In genomic region chr12:127723236-127723635, GRCh38 we compare ENCODE assay signal across 26 cellular contexts.
DNase-seq lines count a peak whose midpoint lies in the region; ATAC-seq and TF ChIP-seq lines count a peak whose summit lies in the region.
"Had no signal": no experiment of that assay in that cellular context is flagged by ENCODE, and none has a peak within 500 bp of the region (broad histone marks: within the 10 kb centered on the region; RNA-seq: fewer than 3 reads in every experiment).

No MANE protein-coding gene starts in this region.

- H3K9me3 ChIP-seq in hepatocyte (ENCODE audit: low read depth): no peaks in the 10 kb centered on the region
- no peaks in the 10 kb centered on the region for H3K9me3 ChIP-seq in left lung
- H3K9me3 ChIP-seq: body of pancreas, esophagus squamous epithelium, gastroesophageal sphincter, MG63, testis had no signal

- TF ChIP-seq CTCF in hepatocyte (IDR thresholded peaks at IDR 0.05; ENCODE audit: poor library complexity) (no peak), left lung (IDR thresholded peaks at IDR 0.05) (no peak)

- WGBS in hepatocyte (ENCODE audit: low lambda C conversion rate, missing lambda C conversion rate): 52% methylated on average over 4 of the region's 4 CpGs

- H4K20me1 ChIP-seq in hepatocyte (ENCODE audit: insufficient read depth, poor library complexity, severe bottlenecking): no peaks in the 10 kb centered on the region

- H3K27me3 ChIP-seq in hepatocyte: no peaks in the 10 kb centered on the region
- H3K27me3 ChIP-seq in left lung: no peaks in the 10 kb centered on the region
- H3K27me3 ChIP-seq: body of pancreas, esophagus squamous epithelium, gastroesophageal sphincter, MG63, testis had no signal

- H2AFZ ChIP-seq in hepatocyte: no peak overlapping the region

- H3K4me1 ChIP-seq in hepatocyte (ENCODE audit: insufficient read depth): no peaks in the 10 kb centered on the region
- H3K4me1 ChIP-seq in left lung: no peaks in the 10 kb centered on the region
- H3K4me1 ChIP-seq: body of pancreas, gastroesophageal sphincter, testis had no signal

- DNase-seq in DMS153 (lab: John Stamatoyannopoulos, UW) (peak; percentile 22), NCI-H2029 treated with DMSO at 0.1 percent for 48 hours (lab: John Stamatoyannopoulos, UW) (peak; percentile 65), SK-N-DZ (ENCODE audit: low spot score) (peak; percentile 86), hepatocyte (ENCODE audit: low spot score) (peak; percentile 32), left lung (no peak)
- DNase-seq in activated CD4-positive, alpha-beta T cell treated with anti-CD3 and anti-CD28 coated beads, Interleukin-2, amount 50 U/mL, for 48 hours: no peak
- DNase-seq: activated CD4-positive, alpha-beta T cell treated with anti-CD3 and anti-CD28 coated beads, Interleukin-2, amount 50 U/mL, for 1 hour; activated CD8-positive, alpha-beta memory T cell treated with anti-CD3 and anti-CD28 coated beads, Interleukin-2, amount 50 U/mL, for 4 hours; activated effector memory CD4-positive, alpha-beta T cell treated with anti-CD3 and anti-CD28 coated beads, Interleukin-2, amount 50 U/mL, for 16 hours; activated naive CD8-positive, alpha-beta T cell treated with anti-CD3 and anti-CD28 coated beads, Interleukin-2, amount 50 U/mL, for 24 hours; body of pancreas; esophagus squamous epithelium; HCEC 1CT; islet precursor cell; MG63; NCI-H1436 treated with DMSO at 0.1 percent for 48 hours; Right ventricle myocardium superior; T-helper 1 cell; testis had no signal

- ATAC-seq in GM18909 (IDR thresholded peaks at IDR 0.05; ENCODE audit: poor library complexity, unreplicated experiment): no peak
- ATAC-seq in GM21737 (IDR thresholded peaks at IDR 0.05; ENCODE audit: unreplicated experiment): no peak
- no peak for ATAC-seq in left lung
- ATAC-seq: activated naive CD8-positive, alpha-beta T cell treated with anti-CD3 and anti-CD28 coated beads, Interleukin-2, amount 50 U/mL, for 24 hours; body of pancreas; gastroesophageal sphincter; stimulated activated memory B cell treated with anti-CD40 and anti-IgM and Interleukin-4, amounts not matched to agents 10 μg/mL and 1 μg/mL and 100 μg/mL, for 72 hours had no signal

- no peak overlapping the region for H3K27ac ChIP-seq in hepatocyte
- no peak overlapping the region for H3K27ac ChIP-seq in left lung
- H3K27ac ChIP-seq: body of pancreas, C4-2B, esophagus squamous epithelium, gastroesophageal sphincter, testis, VCaP had no signal

- H3K36me3 ChIP-seq in hepatocyte (replicated peaks; ENCODE audit: insufficient read depth, low read depth) (no peaks in the 10 kb centered on the region), left lung (no peaks in the 10 kb centered on the region)
- H3K36me3 ChIP-seq: esophagus squamous epithelium, gastroesophageal sphincter, MG63 had no signal

- H3K4me3 ChIP-seq in hepatocyte (no peak overlapping the region), left lung (no peak overlapping the region)
- H3K4me3 ChIP-seq: body of pancreas, esophagus squamous epithelium, gastroesophageal sphincter, MG63, smooth muscle cell, testis had no signal

- intact Hi-C loops in left lung (cut with DNase I): no loop called here

- H3K9me2 ChIP-seq in hepatocyte (replicated peaks; ENCODE audit: insufficient read depth): no peaks in the 10 kb centered on the region

- no peaks in the 10 kb centered on the region for H3K79me2 ChIP-seq in hepatocyte

- H3K4me2 ChIP-seq in hepatocyte: no peak overlapping the region
- H3K4me2 ChIP-seq: smooth muscle cell had no signal

Comparison
In these comparisons a context has a peak if more than half of its experiments do, and no peak if none do; other contexts are left out.
1. DNase-seq: peak in DMS153 (single experiment), NCI-H2029 treated with DMSO at 0.1 percent for 48 hours (single experiment), SK-N-DZ (single experiment) and hepatocyte (single experiment); none in left lung (0 of 2) and activated CD4-positive, alpha-beta T cell treated with anti-CD3 and anti-CD28 coated beads, Interleukin-2, amount 50 U/mL, for 48 hours (0 of 2).